In the genomic region with DNA sequence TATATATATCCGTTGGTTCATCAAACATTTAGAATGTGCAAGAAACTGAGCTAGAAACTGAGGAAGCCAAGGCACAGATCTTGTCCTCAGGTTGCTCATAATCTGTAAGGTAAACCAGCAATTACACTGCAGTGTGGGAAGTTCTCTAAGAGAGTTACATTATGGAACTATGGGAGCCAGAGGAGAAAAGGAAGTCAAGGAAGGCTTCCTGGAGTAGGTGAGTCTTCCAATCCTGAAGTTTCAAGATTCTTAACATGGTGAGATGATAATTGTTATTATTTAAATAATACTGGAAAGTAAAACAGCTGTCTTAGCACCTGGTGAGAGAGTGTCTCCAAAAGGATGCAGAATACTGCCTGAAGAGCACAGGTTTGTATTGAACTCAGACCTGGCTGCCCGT, we compare ENCODE assay signal across 9 cellular contexts. TPM values are rescaled to one million over a fixed set of nuclear protein-coding genes. Genes with fewer than 3 reads are reported as not detected.
"Had no signal": no experiment of that assay in that cellular context is flagged by ENCODE, and none has a peak within 500 bp of the region (broad histone marks: within the 10 kb centered on the region; RNA-seq: fewer than 3 reads in every experiment).

No MANE protein-coding gene starts in this region.

- ATAC-seq: GM12878 had no signal

- FAIRE-seq: G401.6, GM12878, GM12891, GM12892, GM18507, GM19239 had no signal

- H3K4me3 ChIP-seq: GM12878 had no signal

- DNase-seq: GDM1, GF-D8 had no signal

RNA-seq across cellular contexts. Expression of gene PDE6A, which starts 44.2 kb away (rescaled TPM):
- total RNA-seq: G401, GM12878 had no signal
